Comparison of ENCODE assay signal across 33 cellular contexts in genomic region chr9:77679088-77679487, GRCh38. TPM values are rescaled to one million over a fixed set of nuclear protein-coding genes. Genes with fewer than 3 reads are reported as not detected.
DNase-seq lines count a peak whose midpoint lies in the region; ATAC-seq, FAIRE-seq and TF ChIP-seq lines count a peak whose summit lies in the region.
"Had no signal": no experiment of that assay in that cellular context is flagged by ENCODE, and none has a peak within 500 bp of the region (broad histone marks: within the 10 kb centered on the region; RNA-seq: fewer than 3 reads in every experiment).

No MANE protein-coding gene starts in this region.

- H3K27me3 ChIP-seq in GM23248 (replicated peaks; ENCODE audit: insufficient read depth) (no peaks in the 10 kb centered on the region), endothelial cell of umbilical vein (ENCODE audit: control insufficient read depth in 2 of 2, insufficient read depth in 2 of 2, low read length in 2 of 2) (no peaks in the 10 kb centered on the region), prostate gland (replicated peaks; ENCODE audit: insufficient read depth) (no peaks in the 10 kb centered on the region)
- no peaks in the 10 kb centered on the region for H3K27me3 ChIP-seq in naive thymus-derived CD4-positive, alpha-beta T cell (ENCODE audit: control insufficient read depth in 2 of 2, insufficient read depth in 2 of 2, low read length in 2 of 2)
- H3K27me3 ChIP-seq: hepatocyte, SJCRH30 had no signal

- peak; percentile 31 for ATAC-seq in naive thymus-derived CD4-positive, alpha-beta T cell
- no peak for ATAC-seq in GM19397 (IDR thresholded peaks at IDR 0.05; ENCODE audit: unreplicated experiment)

- H3K4me1 ChIP-seq in GM23248 (ENCODE audit: insufficient read depth): no peaks in the 10 kb centered on the region
- no peaks in the 10 kb centered on the region for H3K4me1 ChIP-seq in endothelial cell of umbilical vein (ENCODE audit: control insufficient read depth, extremely low read depth, insufficient read depth, low read length)
- H3K4me1 ChIP-seq in naive thymus-derived CD4-positive, alpha-beta T cell (ENCODE audit: control insufficient read depth in 2 of 2, insufficient read depth in 2 of 2, low read length in 2 of 2): no peaks in the 10 kb centered on the region
- H3K4me1 ChIP-seq in prostate gland (replicated peaks): no peaks in the 10 kb centered on the region
- H3K4me1 ChIP-seq: Caco-2, parathyroid adenoma, SJCRH30 had no signal

- H3K27me3 Mint-ChIP-seq in naive thymus-derived CD4-positive, alpha-beta T cell: no peaks in the 10 kb centered on the region

- H3K4me3 Mint-ChIP-seq in naive thymus-derived CD4-positive, alpha-beta T cell: no peak overlapping the region
- H3K4me3 Mint-ChIP-seq: activated naive CD8-positive, alpha-beta T cell treated with anti-CD3 and anti-CD28 coated beads, Interleukin-2, amount 10 ng/mL, durations not matched to agents 7 days and 5 days; endodermal cell had no signal

- peaks cover 0 to 4% (median 0%) of the 10 kb centered on the region in 11 donors for H3K9me3 Mint-ChIP-seq in naive thymus-derived CD4-positive, alpha-beta T cell
- H3K9me3 Mint-ChIP-seq: activated naive CD8-positive, alpha-beta T cell treated with anti-CD3 and anti-CD28 coated beads, Interleukin-2, amount 10 ng/mL, durations not matched to agents 7 days and 5 days had no signal

- no peaks in the 10 kb centered on the region for H3K4me1 Mint-ChIP-seq in naive thymus-derived CD4-positive, alpha-beta T cell
- H3K4me1 Mint-ChIP-seq: activated naive CD8-positive, alpha-beta T cell treated with anti-CD3 and anti-CD28 coated beads, Interleukin-2, amount 10 ng/mL, durations not matched to agents 7 days and 5 days; endodermal cell had no signal

- no peaks in the 10 kb centered on the region for H3F3A ChIP-seq in GM23248 (ENCODE audit: insufficient read depth)

- H3K9ac ChIP-seq in GM23248 (no peak overlapping the region), endothelial cell of umbilical vein (replicated peaks; ENCODE audit: extremely low read depth, insufficient read depth, low read length) (no peak overlapping the region)
- H3K9ac ChIP-seq: parathyroid adenoma had no signal

- TF ChIP-seq POLR2A in NB4 (IDR thresholded peaks at IDR 0.05; ENCODE audit: extremely low read depth, insufficient read length) (no peak), endothelial cell of umbilical vein (IDR thresholded peaks at IDR 0.05; ENCODE audit: low read depth, low read length) (no peak), prostate gland (IDR thresholded peaks at IDR 0.05) (no peak)

- no peaks in the 10 kb centered on the region for H3K9me2 ChIP-seq in GM23248 (ENCODE audit: insufficient read depth)

- H4K20me1 ChIP-seq in GM23248 (ENCODE audit: insufficient read depth) (no peaks in the 10 kb centered on the region), endothelial cell of umbilical vein (replicated peaks; ENCODE audit: control insufficient read depth, extremely low read depth, insufficient read depth, low read length) (no peaks in the 10 kb centered on the region)

- no peaks in the 10 kb centered on the region for H3K9me1 ChIP-seq in endothelial cell of umbilical vein (replicated peaks; ENCODE audit: control insufficient read depth, extremely low read depth, insufficient read depth, low read length)

- no peaks in the 10 kb centered on the region for H3K36me3 ChIP-seq in GM23248 (ENCODE audit: low read depth)
- H3K36me3 ChIP-seq in endothelial cell of umbilical vein (ENCODE audit: control insufficient read depth in 2 of 2, extremely low read depth in 1 of 2, insufficient read depth in 2 of 2, low read length in 2 of 2): no peaks in the 10 kb centered on the region
- no peaks in the 10 kb centered on the region for H3K36me3 ChIP-seq in naive thymus-derived CD4-positive, alpha-beta T cell (ENCODE audit: control insufficient read depth in 2 of 3, insufficient read depth in 3 of 3, low read length in 3 of 3)
- H3K36me3 ChIP-seq in prostate gland: no peaks in the 10 kb centered on the region
- H3K36me3 ChIP-seq: SJCRH30 had no signal

- intact Hi-C loops in endothelial cell of umbilical vein (cut with micrococcal nuclease) (no loop called here), prostate gland (cut with DNase I) (no loop called here)
- intact Hi-C loops in naive thymus-derived CD4-positive, alpha-beta T cell (cut with micrococcal nuclease): no loop called here

- POLR2A ChIA-PET in endothelial cell of umbilical vein (lab: Charles Lee): no interaction called here
- POLR2A ChIA-PET in naive thymus-derived CD4-positive, alpha-beta T cell (lab: Charles Lee): no interaction called here

- no peak for TF ChIP-seq CTCF in NB4 (IDR thresholded peaks at IDR 0.05; ENCODE audit: low read depth, low read length)
- no peak for TF ChIP-seq CTCF in endothelial cell of umbilical vein (IDR thresholded peaks at IDR 0.05; ENCODE audit: extremely low read depth in 1 of 2, insufficient read depth in 1 of 2, low read depth in 1 of 2, low read length in 2 of 2)
- TF ChIP-seq CTCF in prostate gland (IDR thresholded peaks at IDR 0.05): no peak

- CTCF ChIA-PET in endothelial cell of umbilical vein (lab: Charles Lee): no interaction called here
- CTCF ChIA-PET in naive thymus-derived CD4-positive, alpha-beta T cell (lab: Charles Lee): no interaction called here

- peak overlapping the region in 1 of 9 donors; percentile 4 for H3K27ac Mint-ChIP-seq in naive thymus-derived CD4-positive, alpha-beta T cell
- H3K27ac Mint-ChIP-seq: activated naive CD8-positive, alpha-beta T cell treated with anti-CD3 and anti-CD28 coated beads, Interleukin-2, amount 10 ng/mL, durations not matched to agents 7 days and 5 days; endodermal cell had no signal

- H3K9me3 ChIP-seq in GM23248 (ENCODE audit: low read depth): no peaks in the 10 kb centered on the region
- no peaks in the 10 kb centered on the region for H3K9me3 ChIP-seq in endothelial cell of umbilical vein (replicated peaks; ENCODE audit: control insufficient read depth, insufficient read depth, low read length)
- no peaks in the 10 kb centered on the region for H3K9me3 ChIP-seq in naive thymus-derived CD4-positive, alpha-beta T cell (ENCODE audit: control insufficient read depth in 2 of 3, low read length in 3 of 3)
- H3K9me3 ChIP-seq in prostate gland: no peaks in the 10 kb centered on the region
- H3K9me3 ChIP-seq: Caco-2, SJCRH30 had no signal

- H3K27ac ChIP-seq in GM23248: no peak overlapping the region
- no peak overlapping the region for H3K27ac ChIP-seq in endothelial cell of umbilical vein (ENCODE audit: insufficient read depth, low read depth, low read length)
- H3K27ac ChIP-seq in naive thymus-derived CD4-positive, alpha-beta T cell (ENCODE audit: low read depth, low read length): no peak overlapping the region
- no peak overlapping the region for H3K27ac ChIP-seq in prostate gland
- H3K27ac ChIP-seq: hepatocyte, parathyroid adenoma, SJCRH30, VCaP had no signal

- 54 to 55% methylated on average over 2 of the region's 2 CpGs for WGBS in GM23248 (ENCODE audit: low coverage in 1 of 2, low lambda C conversion rate in 2 of 2, missing lambda C conversion rate in 2 of 2), 2 experiments
- WGBS in prostate gland: 26% methylated on average over 2 of the region's 2 CpGs

- DNase-seq in GM23248 (peak; percentile 5), NB4 (ENCODE audit: low read depth) (peak; percentile 29), endothelial cell of umbilical vein (ENCODE audit: low read depth, low spot score) (no peak), DMS79 treated with DMSO at 0.1 percent for 48 hours (lab: John Stamatoyannopoulos, UW) (no peak), prostate gland (ENCODE audit: low spot score) (no peak), NCI-H1048 (lab: John Stamatoyannopoulos, UW) (no peak)
- DNase-seq in naive thymus-derived CD4-positive, alpha-beta T cell: no peak
- DNase-seq: activated CD4-positive, alpha-beta T cell treated with anti-CD3 and anti-CD28 coated beads for 4 hours; activated effector memory CD4-positive, alpha-beta T cell treated with anti-CD3 and anti-CD28 coated beads, Interleukin-2, amount 50 U/mL, for 16 hours; activated naive CD8-positive, alpha-beta T cell treated with anti-CD3 and anti-CD28 coated beads, Interleukin-2, amount 10 ng/mL, durations not matched to agents 7 days and 5 days; aorta; C1 segment of cervical spinal cord; Caco-2; central memory CD4-positive, alpha-beta T cell; DMS53; endodermal cell; HCEC 1CT; IMR-90; NCI-H1105; NCI-H1930; NCI-H2227 treated with DMSO at 0.1 percent for 48 hours; NCI-H526; SJCRH30; stimulated activated naive CD4-positive, alpha-beta T cell treated with Interleukin-2 at 50 U/mL for 16 hours; SW 1271; T-helper 9 cell had no signal

- H3K79me2 ChIP-seq in GM23248 (ENCODE audit: insufficient read depth): no peaks in the 10 kb centered on the region
- no peaks in the 10 kb centered on the region for H3K79me2 ChIP-seq in endothelial cell of umbilical vein (ENCODE audit: control insufficient read depth, insufficient read depth, low read length)
- H3K79me2 ChIP-seq: hepatocyte, parathyroid adenoma had no signal

- dilution Hi-C loops in endothelial cell of umbilical vein (cut with MboI; ENCODE audit: extremely low pct_ligation_motif_present, low sequenced_read_pairs): no loop called here

- H3K4me2 ChIP-seq in GM23248 (ENCODE audit: unreplicated experiment) (no peak overlapping the region), endothelial cell of umbilical vein (ENCODE audit: insufficient read depth, low read length) (no peak overlapping the region)
- H3K4me2 ChIP-seq: hepatocyte, smooth muscle cell had no signal

- peak; percentile 53 for FAIRE-seq in endothelial cell of umbilical vein (lab: Jason Lieb, UNC)
- FAIRE-seq: G401.6 had no signal

- H3K36me3 Mint-ChIP-seq in naive thymus-derived CD4-positive, alpha-beta T cell: no peaks in the 10 kb centered on the region
- H3K36me3 Mint-ChIP-seq: activated naive CD8-positive, alpha-beta T cell treated with anti-CD3 and anti-CD28 coated beads, Interleukin-2, amount 10 ng/mL, durations not matched to agents 7 days and 5 days had no signal

- no TSS peak for BruUV-seq in endothelial cell of umbilical vein (replicated peaks; lab: Mats Ljungman, UMichigan)

- in situ Hi-C loops in GM23248 (cut with MboI): no loop called here

- H3K4me3 ChIP-seq in GM23248: no peak overlapping the region
- H3K4me3 ChIP-seq in NB4 (ENCODE audit: low read depth, low read length): no peak overlapping the region
- no peak overlapping the region for H3K4me3 ChIP-seq in endothelial cell of umbilical vein (replicated peaks in 1 of 3; ENCODE audit: insufficient read depth in 1 of 3, low read depth in 1 of 3, low read length in 3 of 3)
- H3K4me3 ChIP-seq in naive thymus-derived CD4-positive, alpha-beta T cell (ENCODE audit: low read length): no peak overlapping the region
- no peak overlapping the region for H3K4me3 ChIP-seq in prostate gland
- H3K4me3 ChIP-seq: hepatocyte, SJCRH30, smooth muscle cell had no signal

- H2AFZ ChIP-seq in GM23248: no peak overlapping the region
- no peak overlapping the region for H2AFZ ChIP-seq in endothelial cell of umbilical vein (ENCODE audit: low read depth, low read length)
- H2AFZ ChIP-seq: hepatocyte, parathyroid adenoma had no signal

RNA-seq across cellular contexts. Expression of gene GNA14, which starts 31.0 kb away (rescaled TPM):
- total RNA-seq in GM23248 (2014; rRNA removed; shearing (Covaris generic)): 0.11 TPM in 1 of 2 replicates, not detected in the other
- polyA plus RNA-seq in GM23248 (2016; fragmentation: Nextera tagmentation; extraction: Ambion mirVana): 0.09 and 0.24 TPM in 2 replicates
- 3.0 and 3.3 TPM in 2 replicates for total RNA-seq in endothelial cell of umbilical vein
- 2.1 TPM in 2 replicates for polyA plus RNA-seq in endothelial cell of umbilical vein
- 1.5 and 2.0 TPM in 2 replicates for polyA plus RNA-seq in endothelial cell of umbilical vein (2011; cell fraction: cytosol; rRNA removed)
- polyA plus RNA-seq in endothelial cell of umbilical vein (2011; cell fraction: nucleus; rRNA removed): 2.7 and 3.1 TPM in 2 replicates
- 2.3 and 2.7 TPM in 2 replicates for polyA plus RNA-seq in endothelial cell of umbilical vein (2012)
- polyA minus RNA-seq in endothelial cell of umbilical vein: 2.6 and 7.0 TPM in 2 replicates
- not detected for polyA minus RNA-seq in endothelial cell of umbilical vein (2011; cell fraction: cytosol; rRNA and poly(A)+ RNA removed)
- polyA minus RNA-seq in endothelial cell of umbilical vein (2011; cell fraction: nucleus; rRNA and poly(A)+ RNA removed): 4.0 and 4.6 TPM in 2 replicates
- under 1 TPM in 1 of 5 experiments, not detected in 4; 0.34 TPM for total RNA-seq in naive thymus-derived CD4-positive, alpha-beta T cell
- polyA plus RNA-seq in naive thymus-derived CD4-positive, alpha-beta T cell: not detected
- 1 to 10 TPM; 2.4 to 5.5 TPM for total RNA-seq in prostate gland
- total RNA-seq: activated naive CD8-positive, alpha-beta T cell treated with anti-CD3 and anti-CD28 coated beads, Interleukin-2, amount 10 ng/mL, durations not matched to agents 7 days and 5 days; Caco-2; LHCN-M2; SJCRH30 had no signal

Comparison
In these comparisons a context has a peak if more than half of its experiments do, and no peak if none do; other contexts are left out.
1. DNase-seq: peak in GM23248 (single experiment) and NB4 (single experiment); none in endothelial cell of umbilical vein (single experiment), naive thymus-derived CD4-positive, alpha-beta T cell (0 of 9), DMS79 treated with DMSO at 0.1 percent for 48 hours (single experiment), prostate gland (single experiment) and NCI-H1048 (single experiment).